Comparison of ENCODE assay signal across 1 cellular context in genomic region chr14:75711134-75711795, GRCh38.
TF ChIP-seq lines count a peak whose summit lies in the region.

No MANE protein-coding gene starts in this region.

TF ChIP-seq in K562, 482 proteins besides CTCF, POLR2A, EP300 and RAD21:
- TF ChIP-seq MAZ (CRISPR knock-in tag; conservative IDR thresholded peaks at IDR 0.05 in 1 of 2, IDR thresholded peaks at IDR 0.05 in 1 of 2) (peak in 1 of 2 experiments; percentile 32; a peak in 1 of 4 replicates), TEAD4 (IDR thresholded peaks at IDR 0.05; ENCODE audit: low read length) (0 out of 2 replicates have a peak, but pooled peaks have one; percentile 12), TEAD4 (CRISPR knock-in tag; IDR thresholded peaks at IDR 0.05; ENCODE audit: borderline replicate concordance) (no peak), ARID2 (IDR thresholded peaks at IDR 0.05) (0 out of 2 replicates have a peak, but pooled peaks have one; percentile 43), CC2D1A (IDR thresholded peaks at IDR 0.05) (peak; percentile 26; the same call in 1 of the 2 replicates), HIVEP1 (CRISPR knock-in tag; IDR thresholded peaks at IDR 0.05) (no peak), SMC3 (conservative IDR thresholded peaks at IDR 0.05; ENCODE audit: insufficient read depth, low read depth, low read length) (peak; percentile 84), YY1 (IDR thresholded peaks at IDR 0.05; ENCODE audit: borderline replicate concordance in 1 of 3, control insufficient read depth in 1 of 3, extremely low read depth in 1 of 3, insufficient read depth in 3 of 3, insufficient read length in 1 of 3, insufficient replicate concordance in 2 of 3, low read depth in 1 of 3, low read length in 2 of 3) (peak in 1 of 3 experiments; percentile 14), BCL6 (CRISPR knock-in tag; IDR thresholded peaks at IDR 0.05) (no peak), BACH1 (tag; IDR thresholded peaks at IDR 0.05) (no peak), GABPB2 (CRISPR knock-in tag; conservative IDR thresholded peaks at IDR 0.05) (no peak), MCM2 (IDR thresholded peaks at IDR 0.05; ENCODE audit: low read depth) (no peak), STAG1 (CRISPR knock-in tag; IDR thresholded peaks at IDR 0.05; ENCODE audit: borderline replicate concordance) (peak; percentile 59; the same call in 1 of the 2 replicates)
- TF ChIP-seq, protein P1, sequence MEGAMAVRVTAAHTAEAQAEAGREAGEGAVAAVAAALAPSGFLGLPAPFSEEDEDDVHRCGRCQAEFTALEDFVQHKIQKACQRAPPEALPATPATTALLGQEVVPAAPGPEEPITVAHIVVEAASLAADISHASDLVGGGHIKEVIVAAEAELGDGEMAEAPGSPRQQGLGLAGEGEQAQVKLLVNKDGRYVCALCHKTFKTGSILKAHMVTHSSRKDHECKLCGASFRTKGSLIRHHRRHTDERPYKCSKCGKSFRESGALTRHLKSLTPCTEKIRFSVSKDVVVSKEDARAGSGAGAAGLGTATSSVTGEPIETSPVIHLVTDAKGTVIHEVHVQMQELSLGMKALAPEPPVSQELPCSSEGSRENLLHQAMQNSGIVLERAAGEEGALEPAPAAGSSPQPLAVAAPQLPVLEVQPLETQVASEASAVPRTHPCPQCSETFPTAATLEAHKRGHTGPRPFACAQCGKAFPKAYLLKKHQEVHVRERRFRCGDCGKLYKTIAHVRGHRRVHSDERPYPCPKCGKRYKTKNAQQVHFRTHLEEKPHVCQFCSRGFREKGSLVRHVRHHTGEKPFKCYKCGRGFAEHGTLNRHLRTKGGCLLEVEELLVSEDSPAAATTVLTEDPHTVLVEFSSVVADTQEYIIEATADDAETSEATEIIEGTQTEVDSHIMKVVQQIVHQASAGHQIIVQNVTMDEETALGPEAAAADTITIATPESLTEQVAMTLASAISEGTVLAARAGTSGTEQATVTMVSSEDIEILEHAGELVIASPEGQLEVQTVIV (CRISPR knock-in tag; IDR thresholded peaks at IDR 0.05; ENCODE audit: borderline replicate concordance), result no peak
- TF ChIP-seq, protein P2, sequence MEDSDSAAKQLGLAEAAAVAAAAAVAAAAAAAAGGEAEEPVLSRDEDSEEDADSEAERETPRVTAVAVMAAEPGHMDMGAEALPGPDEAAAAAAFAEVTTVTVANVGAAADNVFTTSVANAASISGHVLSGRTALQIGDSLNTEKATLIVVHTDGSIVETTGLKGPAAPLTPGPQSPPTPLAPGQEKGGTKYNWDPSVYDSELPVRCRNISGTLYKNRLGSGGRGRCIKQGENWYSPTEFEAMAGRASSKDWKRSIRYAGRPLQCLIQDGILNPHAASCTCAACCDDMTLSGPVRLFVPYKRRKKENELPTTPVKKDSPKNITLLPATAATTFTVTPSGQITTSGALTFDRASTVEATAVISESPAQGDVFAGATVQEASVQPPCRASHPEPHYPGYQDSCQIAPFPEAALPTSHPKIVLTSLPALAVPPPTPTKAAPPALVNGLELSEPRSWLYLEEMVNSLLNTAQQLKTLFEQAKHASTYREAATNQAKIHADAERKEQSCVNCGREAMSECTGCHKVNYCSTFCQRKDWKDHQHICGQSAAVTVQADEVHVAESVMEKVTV (CRISPR knock-in tag; IDR thresholded peaks at IDR 0.05), result peak; percentile 77
